In genomic region chr2:73726657-73727056, GRCh38 we compare ENCODE assay signal across 10 cellular contexts. TPM values are rescaled to one million over a fixed set of nuclear protein-coding genes. Genes with fewer than 3 reads are reported as not detected.
"Had no signal": no experiment of that assay in that cellular context is flagged by ENCODE, and none has a peak within 500 bp of the region (broad histone marks: within the 10 kb centered on the region; RNA-seq: fewer than 3 reads in every experiment).

No MANE protein-coding gene starts in this region.

RNA-seq across cellular contexts. Expression of gene C2orf78, which starts 57.3 kb away (rescaled TPM):
- total RNA-seq: OCI-LY7, PC-3, PC-9, Peyer's patch, Right ventricle myocardium inferior, Right ventricle myocardium superior, RPMI7951, SJCRH30, SK-MEL-5, T-cell had no signal
